Comparison of ENCODE assay signal across 1 cellular context in genomic region chr7:26176696-26177095, GRCh38. TPM values are rescaled to one million over a fixed set of nuclear protein-coding genes. Genes with fewer than 3 reads are reported as not detected.
A peak's percentile ranks its signal among the peaks of the same experiment; 100 is the strongest.
DNase-seq lines count a peak whose midpoint lies in the region; ATAC-seq lines count a peak whose summit lies in the region.
"Not testable (repeated sequence)": the region's sequence is repeated elsewhere in the genome, so short reads cannot be mapped to it uniquely, and the experiment has no call there.

No MANE protein-coding gene starts in this region.

- DNase-seq in Right ventricle myocardium inferior (ENCODE audit: missing footprints): peak; percentile 16

- ATAC-seq in Right ventricle myocardium inferior: not testable (repeated sequence)

- intact Hi-C loops in Right ventricle myocardium inferior (cut with DNase I): not testable (repeated sequence)

RNA-seq across cellular contexts. Expression of gene HNRNPA2B1, which starts 23.9 kb away (rescaled TPM):
- 396 TPM for total RNA-seq in Right ventricle myocardium inferior

RNA-seq across cellular contexts. Expression of gene NFE2L3, which starts 24.7 kb away (rescaled TPM):
- total RNA-seq in Right ventricle myocardium inferior: 1.4 TPM

RNA-seq across cellular contexts. Expression of gene CBX3, which starts 24.8 kb away (rescaled TPM):
- total RNA-seq in Right ventricle myocardium inferior: 59.3 TPM
